ENCODE assay signal across 16 cellular contexts in the genomic region with DNA sequence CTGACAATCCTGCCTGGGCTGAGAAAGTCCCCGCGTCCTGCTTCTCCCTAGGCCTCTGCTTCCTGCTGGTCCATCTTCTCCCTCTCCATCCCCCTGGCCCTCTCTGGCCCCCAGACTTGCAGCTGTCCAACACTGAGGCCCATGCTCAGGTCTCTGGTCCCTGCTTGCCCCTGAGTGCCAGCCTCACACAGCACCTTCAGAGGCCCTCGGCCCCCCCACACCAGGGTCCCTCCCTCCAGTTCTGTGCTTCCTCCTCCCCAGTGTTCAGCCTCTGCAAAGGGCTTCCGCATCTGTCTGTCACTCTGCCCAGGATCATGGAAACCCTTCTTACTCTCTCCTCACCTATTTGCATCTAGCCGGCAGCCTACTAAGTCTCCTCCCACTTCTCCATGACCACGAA.
"Had no signal": no experiment of that assay in that cellular context is flagged by ENCODE, and none has a peak within 500 bp of the region (broad histone marks: within the 10 kb centered on the region; RNA-seq: fewer than 3 reads in every experiment).

No MANE protein-coding gene starts in this region.

- H3K27ac Mint-ChIP-seq: activated B cell treated with CpG ODN at 0.5 μM for 24 hours; activated CD4-positive, alpha-beta T cell treated with anti-CD3 and anti-CD28 coated beads, Interleukin-2, amount 10 ng/mL, durations not matched to agents 24 days and 14 days; activated CD8-positive, alpha-beta T cell treated with anti-CD3 and anti-CD28 coated beads, Interleukin-2, amount 10 ng/mL, durations not matched to agents 7 days and 5 days; nephron progenitor cell; stimulated activated memory B cell treated with anti-CD40 and anti-IgM and Interleukin-4, amounts not matched to agents 10 μg/mL and 1 μg/mL and 100 μg/mL, for 72 hours; T-helper 2 cell treated with Interferon-gamma antibody and Interleukin-4, amounts not matched to agents 5 μg/mL and 100 μg/mL, for 36 hours had no signal

- DNase-seq: activated B cell treated with CpG ODN at 0.5 μM for 24 hours; activated effector memory CD4-positive, alpha-beta T cell treated with Interleukin-2 at 50 U/mL for 16 hours; cerebellar nuclear complex; effector memory CD4-positive, alpha-beta T cell had no signal

- H3K4me1 Mint-ChIP-seq: activated B cell treated with CpG ODN at 0.5 μM for 24 hours; activated naive CD4-positive, alpha-beta T cell treated with anti-CD3 and anti-CD28 coated beads, Interleukin-2, amount 10 ng/mL, durations not matched to agents 7 days and 5 days; stimulated activated memory B cell treated with anti-CD40 and anti-IgM and Interleukin-4, amounts not matched to agents 10 μg/mL and 1 μg/mL and 100 μg/mL, for 72 hours had no signal

- ATAC-seq: activated CD8-positive, alpha-beta T cell treated with anti-CD3 and anti-CD28 coated beads, Interleukin-2, amount 10 ng/mL, durations not matched to agents 7 days and 5 days; activated T-cell treated with anti-CD3 and anti-CD28 coated beads, Interleukin-2, amount 50 U/mL, for 4 hours; stimulated activated memory B cell treated with anti-CD40 and anti-IgM and Interleukin-4, amounts not matched to agents 10 μg/mL and 1 μg/mL and 100 μg/mL, for 72 hours had no signal

- H3K4me3 Mint-ChIP-seq: activated B cell treated with CpG ODN at 0.5 μM for 24 hours; activated CD4-positive, alpha-beta T cell treated with anti-CD3 and anti-CD28 coated beads, Interleukin-2, amount 10 ng/mL, durations not matched to agents 24 days and 14 days; activated CD8-positive, alpha-beta T cell treated with anti-CD3 and anti-CD28 coated beads, Interleukin-2, amount 10 ng/mL, durations not matched to agents 7 days and 5 days; activated naive CD4-positive, alpha-beta T cell treated with anti-CD3 and anti-CD28 coated beads, Interleukin-2, amount 10 ng/mL, durations not matched to agents 7 days and 5 days; activated T-cell treated with anti-CD3 and anti-CD28 coated beads, Interleukin-2, amount 50 U/mL, for 4 hours; nephron progenitor cell; stimulated activated memory B cell treated with anti-CD40 and anti-IgM and Interleukin-4, amounts not matched to agents 10 μg/mL and 1 μg/mL and 100 μg/mL, for 72 hours; T-helper 2 cell treated with Interferon-gamma antibody and Interleukin-4, amounts not matched to agents 5 μg/mL and 100 μg/mL, for 36 hours had no signal

- H3K27me3 ChIP-seq: right lobe of liver, testis, upper lobe of left lung had no signal

- H3K27ac ChIP-seq: lower lobe of right lung, psoas muscle, right lobe of liver, testis, upper lobe of left lung had no signal

- H3K4me3 ChIP-seq: lower lobe of right lung, psoas muscle, right lobe of liver, testis, upper lobe of left lung had no signal

- H3K36me3 Mint-ChIP-seq: activated naive CD4-positive, alpha-beta T cell treated with anti-CD3 and anti-CD28 coated beads, Interleukin-2, amount 10 ng/mL, durations not matched to agents 7 days and 5 days; stimulated activated memory B cell treated with anti-CD40 and anti-IgM and Interleukin-4, amounts not matched to agents 10 μg/mL and 1 μg/mL and 100 μg/mL, for 72 hours had no signal

- H3K9me3 ChIP-seq: psoas muscle, testis had no signal

- H3K9me3 Mint-ChIP-seq: activated CD4-positive, alpha-beta T cell treated with anti-CD3 and anti-CD28 coated beads, Interleukin-2, amount 10 ng/mL, durations not matched to agents 24 days and 14 days had no signal

- H3K4me1 ChIP-seq: psoas muscle, right lobe of liver, testis, upper lobe of left lung had no signal

- H3K27me3 Mint-ChIP-seq: activated B cell treated with CpG ODN at 0.5 μM for 24 hours; stimulated activated memory B cell treated with anti-CD40 and anti-IgM and Interleukin-4, amounts not matched to agents 10 μg/mL and 1 μg/mL and 100 μg/mL, for 72 hours had no signal
